1 cellular context compared by ENCODE assay signal in the genomic region with DNA sequence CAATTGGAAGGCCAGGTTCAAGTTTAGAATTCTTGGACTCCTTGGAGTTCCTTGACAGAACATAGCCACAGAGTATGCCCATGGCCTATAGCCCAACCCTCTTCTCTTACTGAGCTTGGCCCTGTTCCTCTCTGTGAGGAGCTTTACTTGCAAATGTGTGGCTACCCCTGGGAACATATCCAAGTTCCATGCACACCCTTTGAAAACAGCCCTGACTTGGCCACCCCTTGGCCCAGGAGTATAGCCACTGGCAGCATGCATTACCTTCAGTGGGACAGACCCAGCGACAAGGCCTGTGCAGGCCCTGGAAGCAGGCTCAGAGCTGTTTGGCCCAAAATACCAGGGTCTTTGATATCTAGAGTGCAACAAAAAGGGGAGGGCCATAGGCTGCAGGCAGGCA.
TF ChIP-seq lines count a peak whose summit lies in the region.

No MANE protein-coding gene starts in this region.

TF ChIP-seq in H1, 55 proteins besides CTCF, POLR2A, EP300 and RAD21:
- no peak for TF ChIP-seq PHF8 (conservative IDR thresholded peaks at IDR 0.05; ENCODE audit: low read depth, low read length)
- TF ChIP-seq BRCA1 (IDR thresholded peaks at IDR 0.05; ENCODE audit: low read depth, low read length), result no peak
- no peak for TF ChIP-seq RXRA (IDR thresholded peaks at IDR 0.05; ENCODE audit: insufficient read depth, low read depth, low read length)
- no peak for TF ChIP-seq JUN (IDR thresholded peaks at IDR 0.05; ENCODE audit: low read depth, low read length)
- no peak for TF ChIP-seq TAF1 (IDR thresholded peaks at IDR 0.05; ENCODE audit: low read depth, low read length)
- TF ChIP-seq KDM1A (IDR thresholded peaks at IDR 0.05; ENCODE audit: borderline replicate concordance, low read length), result no peak
- no peak for TF ChIP-seq CHD1 (IDR thresholded peaks at IDR 0.05; ENCODE audit: low read depth, low read length)
- TF ChIP-seq CHD2 (IDR thresholded peaks at IDR 0.05; ENCODE audit: low read length), result no peak
TF ChIP-seq in H1: peak in this region for 0.
